Comparison of ENCODE assay signal across 1 cellular context in genomic region chr1:113217447-113218208, GRCh38.
TF ChIP-seq lines count a peak whose summit lies in the region.

No MANE protein-coding gene starts in this region.

TF ChIP-seq in GM23338, 12 proteins besides CTCF, POLR2A, EP300 and RAD21 (continued from another document):
- TF ChIP-seq ZNF462 (CRISPR knock-in tag; IDR thresholded peaks at IDR 0.05): no peak
- no peak for TF ChIP-seq ZNF331 (CRISPR knock-in tag; IDR thresholded peaks at IDR 0.05; ENCODE audit: low read depth)
- TF ChIP-seq EZH2 (IDR thresholded peaks at IDR 0.05; ENCODE audit: low read depth, unreplicated experiment): no peak
- no peak for TF ChIP-seq JUNB (IDR thresholded peaks at IDR 0.05; ENCODE audit: unreplicated experiment)
